ENCODE assay signal across 33 cellular contexts in the genomic region with DNA sequence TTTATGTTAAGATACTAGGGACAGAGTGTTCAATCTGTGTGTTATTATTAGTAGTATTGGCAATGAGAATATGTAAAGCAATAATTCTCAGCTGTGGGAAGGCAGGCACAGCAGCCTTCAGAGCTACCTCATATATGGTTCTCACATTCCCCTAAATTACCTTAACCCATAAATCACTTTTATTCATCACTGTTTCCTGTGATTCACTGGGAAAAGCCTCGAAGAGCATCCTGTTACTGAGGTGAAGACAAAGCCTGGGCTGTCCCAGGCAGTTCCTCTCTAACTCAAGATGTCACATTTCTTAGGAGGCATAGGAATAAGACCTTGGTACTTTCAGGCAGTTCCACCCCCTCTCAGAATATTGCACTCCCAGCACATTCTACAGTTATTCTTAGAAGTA.
"Had no signal": no experiment of that assay in that cellular context is flagged by ENCODE, and none has a peak within 500 bp of the region (broad histone marks: within the 10 kb centered on the region; RNA-seq: fewer than 3 reads in every experiment).

No MANE protein-coding gene starts in this region.

- H3K27ac ChIP-seq: adrenal gland, body of pancreas, epithelial cell of prostate, esophagus squamous epithelium, heart left ventricle, WERI-Rb-1 had no signal

- H3K9me3 ChIP-seq: adrenal gland had no signal

- H3K27ac Mint-ChIP-seq: activated B cell treated with CpG ODN at 0.5 μM for 24 hours; activated CD8-positive, alpha-beta memory T cell treated with anti-CD3 and anti-CD28 coated beads, Interleukin-2, amount 10 ng/mL, durations not matched to agents 7 days and 5 days; activated CD8-positive, alpha-beta T cell treated with anti-CD3 and anti-CD28 coated beads, Interleukin-2, amount 10 ng/mL, durations not matched to agents 7 days and 5 days; activated naive CD4-positive, alpha-beta T cell treated with anti-CD3 and anti-CD28 coated beads for 36 hours; activated naive CD4-positive, alpha-beta T cell treated with anti-CD3 and anti-CD28 coated beads, Interleukin-2, amount 50 U/mL, for 24 hours; activated naive CD8-positive, alpha-beta T cell treated with anti-CD3 and anti-CD28 coated beads for 36 hours; activated naive CD8-positive, alpha-beta T cell treated with anti-CD3 and anti-CD28 coated beads, Interleukin-2, amount 50 U/mL, for 24 hours; activated T-helper 1 cell treated with anti-CD3 and anti-CD28 coated beads, Interleukin-12 subunit alpha, Interleukin-12 subunit beta, Interleukin-2, Interleukin-4 antibody, amounts not matched to agents 30 ng/mL and 10 ng/mL and 1 ng/mL, durations not matched to agents 14 hours and 24 hours and 36 hours; activated T-helper 2 cell treated with anti-CD3 and anti-CD28 coated beads, Interferon-gamma antibody, Interleukin-2, Interleukin-4, amounts not matched to agents 10 μg/mL and 5 μg/mL and 100 μg/mL, durations not matched to agents 14 hours and 24 hours and 36 hours; effector memory CD8-positive, alpha-beta T cell; T-cell; T-helper 1 cell treated with Interleukin-12 subunit alpha and Interleukin-12 subunit beta and Interleukin-4 antibody, amounts not matched to agents 30 μg/mL and 1 μg/mL, for 36 hours had no signal

- H3K4me1 ChIP-seq: adrenal gland, body of pancreas, esophagus squamous epithelium, heart left ventricle had no signal

- H3K36me3 Mint-ChIP-seq: activated CD8-positive, alpha-beta memory T cell treated with anti-CD3 and anti-CD28 coated beads, Interleukin-2, amount 10 ng/mL, durations not matched to agents 7 days and 5 days; activated naive CD8-positive, alpha-beta T cell treated with anti-CD3 and anti-CD28 coated beads for 36 hours; T-cell had no signal

- H3K27me3 ChIP-seq: adrenal gland, body of pancreas, esophagus squamous epithelium, heart left ventricle had no signal

- H3K36me3 ChIP-seq: adrenal gland, esophagus squamous epithelium, heart left ventricle, WERI-Rb-1 had no signal

- H3K4me3 Mint-ChIP-seq: activated B cell treated with CpG ODN at 0.5 μM for 24 hours; activated CD8-positive, alpha-beta memory T cell treated with anti-CD3 and anti-CD28 coated beads, Interleukin-2, amount 10 ng/mL, durations not matched to agents 7 days and 5 days; activated CD8-positive, alpha-beta T cell treated with anti-CD3 and anti-CD28 coated beads, Interleukin-2, amount 10 ng/mL, durations not matched to agents 7 days and 5 days; activated naive CD4-positive, alpha-beta T cell treated with anti-CD3 and anti-CD28 coated beads for 36 hours; activated naive CD4-positive, alpha-beta T cell treated with anti-CD3 and anti-CD28 coated beads, Interleukin-2, amount 50 U/mL, for 24 hours; activated naive CD8-positive, alpha-beta T cell treated with anti-CD3 and anti-CD28 coated beads for 36 hours; activated naive CD8-positive, alpha-beta T cell treated with anti-CD3 and anti-CD28 coated beads, Interleukin-2, amount 50 U/mL, for 24 hours; activated T-helper 1 cell treated with anti-CD3 and anti-CD28 coated beads, Interleukin-12 subunit alpha, Interleukin-12 subunit beta, Interleukin-2, Interleukin-4 antibody, amounts not matched to agents 30 ng/mL and 10 ng/mL and 1 ng/mL, durations not matched to agents 14 hours and 24 hours and 36 hours; effector memory CD8-positive, alpha-beta T cell; T-cell; T-helper 1 cell treated with Interleukin-12 subunit alpha and Interleukin-12 subunit beta and Interleukin-4 antibody, amounts not matched to agents 30 μg/mL and 1 μg/mL, for 36 hours had no signal

- ATAC-seq: activated CD4-positive, CD25-positive, alpha-beta regulatory T cell treated with anti-CD3 and anti-CD28 coated beads, Interleukin-2, amount 50 U/mL, for 24 hours; activated CD8-positive, alpha-beta memory T cell treated with anti-CD3 and anti-CD28 coated beads, Interleukin-2, amount 10 ng/mL, durations not matched to agents 7 days and 5 days; activated CD8-positive, alpha-beta T cell treated with anti-CD3 and anti-CD28 coated beads, Interleukin-2, amount 10 ng/mL, durations not matched to agents 7 days and 5 days; activated naive CD8-positive, alpha-beta T cell treated with anti-CD3 and anti-CD28 coated beads, Interleukin-2, amount 50 U/mL, for 24 hours; body of pancreas; effector memory CD8-positive, alpha-beta T cell; heart left ventricle; T-cell had no signal

- H3K27me3 Mint-ChIP-seq: activated B cell treated with CpG ODN at 0.5 μM for 24 hours; activated CD8-positive, alpha-beta memory T cell treated with anti-CD3 and anti-CD28 coated beads, Interleukin-2, amount 10 ng/mL, durations not matched to agents 7 days and 5 days; activated naive CD4-positive, alpha-beta T cell treated with anti-CD3 and anti-CD28 coated beads, Interleukin-2, amount 50 U/mL, for 24 hours; activated naive CD8-positive, alpha-beta T cell treated with anti-CD3 and anti-CD28 coated beads for 36 hours; activated naive CD8-positive, alpha-beta T cell treated with anti-CD3 and anti-CD28 coated beads, Interleukin-2, amount 50 U/mL, for 24 hours; effector memory CD8-positive, alpha-beta T cell; T-cell had no signal

- H3K4me1 Mint-ChIP-seq: activated B cell treated with CpG ODN at 0.5 μM for 24 hours; activated CD8-positive, alpha-beta memory T cell treated with anti-CD3 and anti-CD28 coated beads, Interleukin-2, amount 10 ng/mL, durations not matched to agents 7 days and 5 days; activated naive CD4-positive, alpha-beta T cell treated with anti-CD3 and anti-CD28 coated beads, Interleukin-2, amount 50 U/mL, for 24 hours; activated naive CD8-positive, alpha-beta T cell treated with anti-CD3 and anti-CD28 coated beads for 36 hours; activated naive CD8-positive, alpha-beta T cell treated with anti-CD3 and anti-CD28 coated beads, Interleukin-2, amount 50 U/mL, for 24 hours; T-cell had no signal

- DNase-seq: activated B cell treated with CpG ODN at 0.5 μM for 24 hours; activated CD4-positive, alpha-beta T cell treated with anti-CD3 and anti-CD28 coated beads for 48 hours; activated CD4-positive, alpha-beta T cell treated with anti-CD3 and anti-CD28 coated beads, Interleukin-2, amount 50 U/mL, for 1 hour; activated CD4-positive, alpha-beta T cell treated with anti-CD3 and anti-CD28 coated beads, Interleukin-2, amount 50 U/mL, for 48 hours; activated CD8-positive, alpha-beta memory T cell treated with anti-CD3 and anti-CD28 coated beads, Interleukin-2, amount 10 ng/mL, durations not matched to agents 7 days and 5 days; activated CD8-positive, alpha-beta memory T cell treated with anti-CD3 and anti-CD28 coated beads, Interleukin-2, amount 50 U/mL, for 4 hours; activated CD8-positive, alpha-beta T cell treated with anti-CD3 and anti-CD28 coated beads, Interleukin-2, amount 10 ng/mL, durations not matched to agents 7 days and 5 days; activated effector memory CD4-positive, alpha-beta T cell treated with anti-CD3 and anti-CD28 coated beads, Interleukin-2, amount 50 U/mL, for 16 hours; activated naive CD4-positive, alpha-beta T cell treated with anti-CD3 and anti-CD28 coated beads for 36 hours; activated naive CD8-positive, alpha-beta T cell treated with anti-CD3 and anti-CD28 coated beads for 36 hours; activated naive CD8-positive, alpha-beta T cell treated with anti-CD3 and anti-CD28 coated beads, Interleukin-2, amount 50 U/mL, for 24 hours; activated T-cell treated with anti-CD3 and anti-CD28 coated beads, Interleukin-2, amount 50 U/mL, for 1 hour; activated T-cell treated with anti-CD3 and anti-CD28 coated beads, Interleukin-2, amount 50 U/mL, for 48 hours; adrenal gland; amygdala; aorta; body of pancreas; caudate nucleus; cortex of kidney; effector CD4-positive, alpha-beta T cell; effector memory CD8-positive, alpha-beta T cell; esophagus squamous epithelium; glutamatergic neuron; heart left ventricle; T-cell; T-helper 9 cell; WERI-Rb-1 had no signal

- H3K4me3 ChIP-seq: adrenal gland, body of pancreas, esophagus squamous epithelium, heart left ventricle had no signal
